1 cellular context compared by ENCODE assay signal in genomic region chr15:65182538-65182937, GRCh38.
TF ChIP-seq lines count a peak whose summit lies in the region.

No MANE protein-coding gene starts in this region.

TF ChIP-seq in GM23338, 12 proteins besides CTCF, POLR2A, EP300 and RAD21 (continued from another document):
- TF ChIP-seq REST (IDR thresholded peaks at IDR 0.05; ENCODE audit: unreplicated experiment), result no peak
- TF ChIP-seq ZNF462 (CRISPR knock-in tag; IDR thresholded peaks at IDR 0.05), result no peak
